In genomic region chr19:4714016-4714415, GRCh38 we compare ENCODE assay signal across 12 cellular contexts. TPM values are rescaled to one million over a fixed set of nuclear protein-coding genes. Genes with fewer than 3 reads are reported as not detected.
DNase-seq lines count a peak whose midpoint lies in the region; ATAC-seq and TF ChIP-seq lines count a peak whose summit lies in the region.
"Had no signal": no experiment of that assay in that cellular context is flagged by ENCODE, and none has a peak within 500 bp of the region (broad histone marks: within the 10 kb centered on the region; RNA-seq: fewer than 3 reads in every experiment).

No MANE protein-coding gene starts in this region.

- H3K27me3 ChIP-seq in heart left ventricle (no peaks in the 10 kb centered on the region), colonic mucosa (no peaks in the 10 kb centered on the region), mucosa of stomach (ENCODE audit: control insufficient read depth, insufficient read depth, low read length) (no peaks in the 10 kb centered on the region)
- H3K27me3 ChIP-seq in effector memory CD4-positive, alpha-beta T cell (replicated peaks; ENCODE audit: control insufficient read depth, insufficient read depth, low read length, poor library complexity, severe bottlenecking): no peaks in the 10 kb centered on the region

- 83 to 95% (median 91%) methylated on average over 24 to 27 of the region's 27 CpGs for WGBS in heart left ventricle, 4 donors
- WGBS in urinary bladder: 93% methylated on average over 27 of the region's 27 CpGs

- H3K4me1 ChIP-seq in heart left ventricle (peaks cover 0 to 51% (median 31%) of the 10 kb centered on the region in 12 donors), colonic mucosa (no peaks in the 10 kb centered on the region), mucosa of stomach (ENCODE audit: control insufficient read depth, insufficient read depth, low read length) (peaks cover 51% of the 10 kb centered on the region), urinary bladder (ENCODE audit: insufficient read depth) (no peaks in the 10 kb centered on the region)
- no peaks in the 10 kb centered on the region for H3K4me1 ChIP-seq in effector memory CD4-positive, alpha-beta T cell (ENCODE audit: control insufficient read depth, insufficient read depth, low read length, poor library complexity, severe bottlenecking)

- H3K36me3 ChIP-seq in heart left ventricle (peaks cover 0 to 91% (median 80%) of the 10 kb centered on the region in 9 donors), colonic mucosa (peaks cover 10% of the 10 kb centered on the region), mucosa of stomach (ENCODE audit: control insufficient read depth, insufficient read depth, low read length) (no peaks in the 10 kb centered on the region), urinary bladder (ENCODE audit: insufficient read depth) (peaks cover 3% of the 10 kb centered on the region)
- H3K36me3 ChIP-seq in effector memory CD4-positive, alpha-beta T cell (ENCODE audit: control insufficient read depth, insufficient read depth, low read length): peaks cover 83% of the 10 kb centered on the region

- intact Hi-C loops in heart left ventricle (cut with DNase I) (no loop called here), Right ventricle myocardium inferior (cut with DNase I) (no loop called here), colonic mucosa (cut with DNase I) (no loop called here)

- ATAC-seq in heart left ventricle: no peak
- ATAC-seq in Right ventricle myocardium inferior: no peak
- no peak for ATAC-seq in GM18511 (IDR thresholded peaks at IDR 0.05; ENCODE audit: unreplicated experiment)

- DNase-seq in heart left ventricle (no peak), Right ventricle myocardium inferior (ENCODE audit: missing footprints) (no peak), colonic mucosa (no peak), Kasumi-1 (lab: John Stamatoyannopoulos, UW) (no peak)
- DNase-seq in effector memory CD4-positive, alpha-beta T cell: no peak
- DNase-seq: activated CD4-positive, alpha-beta T cell treated with anti-CD3 and anti-CD28 coated beads, Interleukin-2, amount 50 U/mL, for 48 hours; mesendoderm; NCI-H1092 treated with DMSO at 0.1 percent for 48 hours; NCI-H2227 treated with DMSO at 0.1 percent for 48 hours had no signal

- TF ChIP-seq POLR2A in heart left ventricle (IDR thresholded peaks at IDR 0.05): no peak

- H3K4me3 ChIP-seq in heart left ventricle: peak overlapping the region in 1 of 12 donors; percentile 27
- no peak overlapping the region for H3K4me3 ChIP-seq in colonic mucosa
- H3K4me3 ChIP-seq in mucosa of stomach (ENCODE audit: low read length): no peak overlapping the region
- no peak overlapping the region for H3K4me3 ChIP-seq in urinary bladder (ENCODE audit: low read depth, low read length)
- H3K4me3 ChIP-seq in effector memory CD4-positive, alpha-beta T cell (ENCODE audit: insufficient read depth, low read depth, low read length, poor library complexity, severe bottlenecking): no peak overlapping the region

- peak overlapping the region; percentile 62 to 87 (median 77) for H3K27ac ChIP-seq in heart left ventricle
- peak overlapping the region; percentile 68 for H3K27ac ChIP-seq in colonic mucosa
- H3K27ac ChIP-seq in urinary bladder (ENCODE audit: low read depth): peak overlapping the region; percentile 42
- H3K27ac ChIP-seq in effector memory CD4-positive, alpha-beta T cell (ENCODE audit: insufficient read depth, low read length, poor library complexity, severe bottlenecking): no peak overlapping the region

- H3K9ac ChIP-seq in colonic mucosa (ENCODE audit: low read depth in 2 of 2, low read length in 2 of 2) (peak overlapping the region in 1 of 2 donors; percentile 59), mucosa of stomach (ENCODE audit: low read length) (peak overlapping the region; percentile 1)

- no peak for TF ChIP-seq CTCF in heart left ventricle (IDR thresholded peaks at IDR 0.05)
- no peak for TF ChIP-seq CTCF in colonic mucosa (IDR thresholded peaks at IDR 0.05)

- H3K9me3 ChIP-seq in heart left ventricle (peaks cover 0 to 2% (median 0%) of the 10 kb centered on the region in 12 donors), colonic mucosa (no peaks in the 10 kb centered on the region), mucosa of stomach (ENCODE audit: control insufficient read depth, low read length) (no peaks in the 10 kb centered on the region)
- H3K9me3 ChIP-seq in effector memory CD4-positive, alpha-beta T cell (ENCODE audit: control insufficient read depth, low read length): no peaks in the 10 kb centered on the region

RNA-seq across cellular contexts. Expression of gene DPP9, which starts 9.6 kb away (rescaled TPM):
- total RNA-seq in heart left ventricle: 10 to 100 TPM; 38.9 to 65.2 (median 47.7) TPM
- 10 to 100 TPM; 30.7 to 59.6 TPM for polyA plus RNA-seq in heart left ventricle
- total RNA-seq in Right ventricle myocardium inferior: 52.7 TPM
- total RNA-seq in colonic mucosa: 100 to 1,000 TPM in 1 of 2 donors, 10 to 100 TPM in 1; 56.3 to 100 TPM
- 13.6 TPM for total RNA-seq in urinary bladder
- polyA plus RNA-seq in urinary bladder: 37.3 TPM

RNA-seq across cellular contexts. Expression of gene MYDGF, which starts 43.9 kb away (rescaled TPM):
- total RNA-seq in heart left ventricle: 10 to 100 TPM; 19.1 to 49.1 (median 25.5) TPM
- 100 to 1,000 TPM in 1 of 2 donors, 10 to 100 TPM in 1; 33.1 to 201 TPM for polyA plus RNA-seq in heart left ventricle
- total RNA-seq in Right ventricle myocardium inferior: 29.8 TPM
- total RNA-seq in colonic mucosa: 100 to 1,000 TPM; 108 to 182 TPM
- 49.3 TPM for total RNA-seq in urinary bladder
- 104 TPM for polyA plus RNA-seq in urinary bladder
